ENCODE assay signal across 16 cellular contexts in the genomic region with DNA sequence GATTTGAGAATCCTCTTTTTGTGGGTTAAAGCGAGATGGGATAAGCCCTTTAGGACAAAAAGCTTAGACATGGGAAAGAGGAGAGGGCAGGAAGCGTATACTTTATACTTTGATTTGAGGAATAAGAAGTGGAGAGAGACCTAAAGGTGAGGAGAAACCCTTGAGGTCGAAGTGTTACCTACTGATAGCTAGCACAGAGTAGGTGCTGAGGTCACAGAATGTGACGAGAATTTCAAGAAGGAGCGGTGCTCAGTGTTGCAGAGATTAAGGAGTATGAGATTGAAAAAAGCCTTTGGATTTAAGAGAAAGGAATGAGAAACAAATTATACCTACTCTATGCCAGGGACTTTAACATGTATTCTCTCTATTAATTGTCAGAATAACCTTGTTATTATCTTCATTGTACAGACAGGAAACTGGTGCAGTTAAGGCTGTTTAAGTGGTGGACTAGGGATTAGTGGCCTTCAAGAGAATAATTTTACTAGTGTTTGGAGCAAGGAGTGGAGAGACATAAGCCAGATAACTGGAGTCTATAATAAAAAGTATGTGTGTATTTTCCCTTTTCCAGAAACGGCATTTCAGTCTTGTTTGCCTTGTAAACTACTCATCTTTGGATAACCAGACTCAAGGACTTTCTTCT. TPM values are rescaled to one million over a fixed set of nuclear protein-coding genes. Genes with fewer than 3 reads are reported as not detected.
A peak's percentile ranks its signal among the peaks of the same experiment; 100 is the strongest.
DNase-seq lines count a peak whose midpoint lies in the region; ATAC-seq, FAIRE-seq and TF ChIP-seq lines count a peak whose summit lies in the region.
"Had no signal": no experiment of that assay in that cellular context is flagged by ENCODE, and none has a peak within 500 bp of the region (broad histone marks: within the 10 kb centered on the region; RNA-seq: fewer than 3 reads in every experiment).

No MANE protein-coding gene starts in this region.

- no peaks in the 10 kb centered on the region for H3K9me2 ChIP-seq in Loucy (replicated peaks; ENCODE audit: low read depth, low read length)

- ATAC-seq in psoas muscle (no peak), HG02610 (IDR thresholded peaks at IDR 0.05; ENCODE audit: unreplicated experiment) (no peak), GM19324 (IDR thresholded peaks at IDR 0.05; ENCODE audit: low FRiP score, unreplicated experiment) (no peak)
- ATAC-seq: A549, body of pancreas had no signal

- peaks cover 78% of the 10 kb centered on the region for H3K4me1 Mint-ChIP-seq in activated CD4-positive, alpha-beta memory T cell treated with anti-CD3 and anti-CD28 coated beads for 36 hours (ENCODE audit: low read depth)
- H3K4me1 Mint-ChIP-seq in activated CD4-positive, alpha-beta memory T cell treated with anti-CD3 and anti-CD28 coated beads, Interleukin-2, amount 10 ng/mL, durations not matched to agents 7 days and 5 days = peaks cover 54% of the 10 kb centered on the region
- H3K4me1 Mint-ChIP-seq in type B pancreatic cell (ENCODE audit: unreplicated experiment) = peaks cover 16% of the 10 kb centered on the region

- H3K4me2 ChIP-seq in Loucy (ENCODE audit: low read depth, low read length, poor library complexity, severe bottlenecking) (peak overlapping the region; percentile 75), endothelial cell of umbilical vein (ENCODE audit: insufficient read depth, low read length) (peak overlapping the region; percentile 91)
- H3K4me2 ChIP-seq: A549 had no signal

- H4K20me1 ChIP-seq in Loucy (ENCODE audit: insufficient read depth, low read length, poor library complexity, severe bottlenecking) (peaks cover 95% of the 10 kb centered on the region), endothelial cell of umbilical vein (replicated peaks; ENCODE audit: control insufficient read depth, extremely low read depth, insufficient read depth, low read length) (no peaks in the 10 kb centered on the region)

- H3F3A ChIP-seq in Loucy (ENCODE audit: low read depth) = no peaks in the 10 kb centered on the region

- H3K4me1 ChIP-seq in Loucy (ENCODE audit: insufficient read depth, low read length, poor library complexity, severe bottlenecking) = peaks cover 78% of the 10 kb centered on the region
- H3K4me1 ChIP-seq in endothelial cell of umbilical vein (ENCODE audit: control insufficient read depth, extremely low read depth, insufficient read depth, low read length) = peaks cover 87% of the 10 kb centered on the region
- H3K4me1 ChIP-seq in psoas muscle = peaks cover 93% of the 10 kb centered on the region
- H3K4me1 ChIP-seq: HAP-1 had no signal

- POLR2A ChIA-PET in activated CD4-positive, alpha-beta memory T cell treated with anti-CD3 and anti-CD28 coated beads for 36 hours (lab: Charles Lee) = no interaction called here
- POLR2A ChIA-PET in activated CD4-positive, alpha-beta memory T cell treated with anti-CD3 and anti-CD28 coated beads, Interleukin-2, amount 10 ng/mL, durations not matched to agents 7 days and 5 days (lab: Charles Lee) = no interaction called here
- POLR2A ChIA-PET in endothelial cell of umbilical vein (lab: Charles Lee) = no interaction called here

- H3K9ac ChIP-seq in Loucy (ENCODE audit: low read depth, low read length, poor library complexity, severe bottlenecking) (peak overlapping the region; percentile 41), endothelial cell of umbilical vein (replicated peaks; ENCODE audit: extremely low read depth, insufficient read depth, low read length) (peak overlapping the region; percentile 81)

- 83 to 87% (median 85%) methylated on average over 6 of the region's 6 CpGs for WGBS in psoas muscle, 3 donors

- no peak overlapping the region for H3K4me3 Mint-ChIP-seq in activated CD4-positive, alpha-beta memory T cell treated with anti-CD3 and anti-CD28 coated beads for 36 hours
- no peak overlapping the region for H3K4me3 Mint-ChIP-seq in activated CD4-positive, alpha-beta memory T cell treated with anti-CD3 and anti-CD28 coated beads, Interleukin-2, amount 10 ng/mL, durations not matched to agents 7 days and 5 days
- H3K4me3 Mint-ChIP-seq in type B pancreatic cell = no peak overlapping the region

- no peak for DNase-seq in activated CD4-positive, alpha-beta memory T cell treated with anti-CD3 and anti-CD28 coated beads for 36 hours
- no peak for DNase-seq in activated CD4-positive, alpha-beta memory T cell treated with anti-CD3 and anti-CD28 coated beads, Interleukin-2, amount 10 ng/mL, durations not matched to agents 7 days and 5 days
- DNase-seq in endothelial cell of umbilical vein (ENCODE audit: low read depth, low spot score) (peak; percentile 79), psoas muscle (no peak), type B pancreatic cell (ENCODE audit: extremely low spot score, unreplicated experiment) (no peak)
- DNase-seq: activated CD4-positive, CD25-positive, alpha-beta regulatory T cell treated with anti-CD3 and anti-CD28 coated beads, Interleukin-2, amount 50 U/mL, for 72 hours; body of pancreas; NCI-H1694 treated with DMSO at 0.1 percent for 48 hours; NCI-H524; stimulated activated CD4-positive, alpha-beta T cell treated with anti-CD3 and anti-CD28 coated beads, Interleukin-2, amount 100 ng/mL, for 48 hours had no signal

- TF ChIP-seq POLR2A in endothelial cell of umbilical vein (IDR thresholded peaks at IDR 0.05; ENCODE audit: low read depth, low read length) = no peak

- H3K27ac ChIP-seq in endothelial cell of umbilical vein (ENCODE audit: insufficient read depth, low read depth, low read length) = peak overlapping the region; percentile 97
- H3K27ac ChIP-seq in psoas muscle = peak overlapping the region; percentile 50
- H3K27ac ChIP-seq: A549, body of pancreas had no signal

- H3K9me3 Mint-ChIP-seq in activated CD4-positive, alpha-beta memory T cell treated with anti-CD3 and anti-CD28 coated beads for 36 hours = no peaks in the 10 kb centered on the region
- no peaks in the 10 kb centered on the region for H3K9me3 Mint-ChIP-seq in activated CD4-positive, alpha-beta memory T cell treated with anti-CD3 and anti-CD28 coated beads, Interleukin-2, amount 10 ng/mL, durations not matched to agents 7 days and 5 days
- no peaks in the 10 kb centered on the region for H3K9me3 Mint-ChIP-seq in type B pancreatic cell
- H3K9me3 Mint-ChIP-seq: activated T-helper 1 cell treated with anti-CD3 and anti-CD28 coated beads, Interleukin-12 subunit alpha, Interleukin-12 subunit beta, Interleukin-2, Interleukin-4 antibody, amounts not matched to agents 30 ng/mL and 10 ng/mL and 1 ng/mL, durations not matched to agents 14 hours and 24 hours and 36 hours had no signal

- CTCF ChIA-PET in activated CD4-positive, alpha-beta memory T cell treated with anti-CD3 and anti-CD28 coated beads for 36 hours (lab: Charles Lee) = no interaction called here
- CTCF ChIA-PET in activated CD4-positive, alpha-beta memory T cell treated with anti-CD3 and anti-CD28 coated beads, Interleukin-2, amount 10 ng/mL, durations not matched to agents 7 days and 5 days (lab: Charles Lee) = interaction anchor here (1.6 kb wide), 1 partner anchor 59 kb away, joined by 5 read pairs; no protein-coding TSS in a partner anchor
- CTCF ChIA-PET in endothelial cell of umbilical vein (lab: Charles Lee) = interaction anchor here (1.1 kb wide), 1 partner anchor 19 kb away, joined by 3 read pairs; no protein-coding TSS in a partner anchor

- H3K9me3 ChIP-seq in Loucy (ENCODE audit: insufficient read depth, low read depth, low read length) (no peaks in the 10 kb centered on the region), endothelial cell of umbilical vein (replicated peaks; ENCODE audit: control insufficient read depth, insufficient read depth, low read length) (no peaks in the 10 kb centered on the region), psoas muscle (no peaks in the 10 kb centered on the region)
- H3K9me3 ChIP-seq: A549, body of pancreas, HAP-1 had no signal

- no peaks in the 10 kb centered on the region for H3K27me3 Mint-ChIP-seq in activated CD4-positive, alpha-beta memory T cell treated with anti-CD3 and anti-CD28 coated beads for 36 hours
- H3K27me3 Mint-ChIP-seq in activated CD4-positive, alpha-beta memory T cell treated with anti-CD3 and anti-CD28 coated beads, Interleukin-2, amount 10 ng/mL, durations not matched to agents 7 days and 5 days = no peaks in the 10 kb centered on the region
- H3K27me3 Mint-ChIP-seq in type B pancreatic cell = no peaks in the 10 kb centered on the region

- H3K79me2 ChIP-seq in Loucy (ENCODE audit: insufficient read depth, low read length) = peaks cover 100% of the 10 kb centered on the region
- peaks cover 93% of the 10 kb centered on the region for H3K79me2 ChIP-seq in endothelial cell of umbilical vein (ENCODE audit: control insufficient read depth, insufficient read depth, low read length)

- no peak for TF ChIP-seq CTCF in Loucy (conservative IDR thresholded peaks at IDR 0.05; ENCODE audit: low read length)
- TF ChIP-seq CTCF in endothelial cell of umbilical vein (IDR thresholded peaks at IDR 0.05; ENCODE audit: extremely low read depth in 1 of 2, insufficient read depth in 1 of 2, low read depth in 1 of 2, low read length in 2 of 2) = no peak
- TF ChIP-seq CTCF in psoas muscle (IDR thresholded peaks at IDR 0.05) = no peak
- no peak for TF ChIP-seq CTCF in type B pancreatic cell (conservative IDR thresholded peaks at IDR 0.05)

- H3K36me3 ChIP-seq in Loucy (ENCODE audit: insufficient read depth, low read length) (no peaks in the 10 kb centered on the region), endothelial cell of umbilical vein (ENCODE audit: control insufficient read depth in 2 of 2, extremely low read depth in 1 of 2, insufficient read depth in 2 of 2, low read length in 2 of 2) (peaks cover 0 to 3% of the 10 kb centered on the region in 2 experiments), psoas muscle (ENCODE audit: insufficient read depth in 1 of 2, low read depth in 1 of 2) (no peaks in the 10 kb centered on the region)
- H3K36me3 ChIP-seq: HAP-1 had no signal

- peak overlapping the region; percentile 48 for H3K27ac Mint-ChIP-seq in activated CD4-positive, alpha-beta memory T cell treated with anti-CD3 and anti-CD28 coated beads for 36 hours
- H3K27ac Mint-ChIP-seq in activated CD4-positive, alpha-beta memory T cell treated with anti-CD3 and anti-CD28 coated beads, Interleukin-2, amount 10 ng/mL, durations not matched to agents 7 days and 5 days = no peak overlapping the region
- no peak overlapping the region for H3K27ac Mint-ChIP-seq in type B pancreatic cell

- intact Hi-C loops in activated CD4-positive, alpha-beta memory T cell treated with anti-CD3 and anti-CD28 coated beads for 36 hours (cut with micrococcal nuclease) = no loop called here
- intact Hi-C loops in endothelial cell of umbilical vein (cut with micrococcal nuclease) (loop anchor here (1.0 to 5.0 kb wide), 4 partner anchors 9 to 654 kb away; a partner anchor contains a TSS), psoas muscle (cut with DNase I) (no loop called here)

- H3K4me3 ChIP-seq in Loucy (ENCODE audit: low read length, poor library complexity, severe bottlenecking) (peak overlapping the region; percentile 63), endothelial cell of umbilical vein (replicated peaks in 1 of 3; ENCODE audit: insufficient read depth in 1 of 3, low read depth in 1 of 3, low read length in 3 of 3) (peak overlapping the region in 1 of 3 experiments; percentile 32), psoas muscle (peak overlapping the region; percentile 24)
- H3K4me3 ChIP-seq: A549, body of pancreas, HAP-1 had no signal

- H3K36me3 Mint-ChIP-seq in activated CD4-positive, alpha-beta memory T cell treated with anti-CD3 and anti-CD28 coated beads for 36 hours = peaks cover 10% of the 10 kb centered on the region
- peaks cover 27% of the 10 kb centered on the region for H3K36me3 Mint-ChIP-seq in activated CD4-positive, alpha-beta memory T cell treated with anti-CD3 and anti-CD28 coated beads, Interleukin-2, amount 10 ng/mL, durations not matched to agents 7 days and 5 days (ENCODE audit: low read depth)
- H3K36me3 Mint-ChIP-seq in type B pancreatic cell = peaks cover 9% of the 10 kb centered on the region

- no peaks in the 10 kb centered on the region for H3K27me3 ChIP-seq in Loucy (ENCODE audit: insufficient read depth, low read length, poor library complexity, severe bottlenecking)
- H3K27me3 ChIP-seq in endothelial cell of umbilical vein (ENCODE audit: control insufficient read depth in 2 of 2, insufficient read depth in 2 of 2, low read length in 2 of 2) = no peaks in the 10 kb centered on the region
- H3K27me3 ChIP-seq in psoas muscle (ENCODE audit: insufficient read depth in 3 of 3, low read length in 2 of 3) = no peaks in the 10 kb centered on the region
- H3K27me3 ChIP-seq: body of pancreas had no signal

- dilution Hi-C loops in endothelial cell of umbilical vein (cut with MboI; ENCODE audit: extremely low pct_ligation_motif_present, low sequenced_read_pairs) = no loop called here

- BruUV-seq in endothelial cell of umbilical vein (replicated peaks; lab: Mats Ljungman, UMichigan) = no TSS peak

- H2AFZ ChIP-seq in Loucy (ENCODE audit: low read length) = no peak overlapping the region
- no peak overlapping the region for H2AFZ ChIP-seq in endothelial cell of umbilical vein (ENCODE audit: low read depth, low read length)

- no peak for FAIRE-seq in endothelial cell of umbilical vein (lab: Jason Lieb, UNC)
- FAIRE-seq: A549 had no signal

- H3K9me1 ChIP-seq in endothelial cell of umbilical vein (replicated peaks; ENCODE audit: control insufficient read depth, extremely low read depth, insufficient read depth, low read length) = no peaks in the 10 kb centered on the region

RNA-seq across cellular contexts. Expression of a gene that starts 8.8 kb away (rescaled TPM):
- 100 to 1,000 TPM; 163 to 176 TPM for total RNA-seq in activated CD4-positive, alpha-beta memory T cell treated with anti-CD3 and anti-CD28 coated beads for 36 hours
- total RNA-seq in activated CD4-positive, alpha-beta memory T cell treated with anti-CD3 and anti-CD28 coated beads, Interleukin-2, amount 10 ng/mL, durations not matched to agents 7 days and 5 days = 100 to 1,000 TPM; 152 to 155 TPM
- total RNA-seq in endothelial cell of umbilical vein (343 and 347 TPM in 2 replicates), psoas muscle (100 to 1,000 TPM; 152 to 271 (median 232) TPM), type B pancreatic cell (ENCODE audit: low replicate concordance) (167 and 182 TPM in 2 replicates)
- polyA plus RNA-seq in endothelial cell of umbilical vein (35.4 and 48.1 TPM in 2 replicates), psoas muscle (100 to 1,000 TPM in 2 of 3 donors, 10 to 100 TPM in 1; 83.0 to 144 (median 120) TPM)
- 102 and 116 TPM in 2 replicates for polyA plus RNA-seq in endothelial cell of umbilical vein (2011; cell fraction: cytosol; rRNA removed)
- polyA plus RNA-seq in endothelial cell of umbilical vein (2011; cell fraction: nucleus; rRNA removed) = 83.3 and 105 TPM in 2 replicates
- 180 and 216 TPM in 2 replicates for polyA plus RNA-seq in endothelial cell of umbilical vein (2012)
- 93.1 and 99.7 TPM in 2 replicates for polyA minus RNA-seq in endothelial cell of umbilical vein
- polyA minus RNA-seq in endothelial cell of umbilical vein (2011; cell fraction: cytosol; rRNA and poly(A)+ RNA removed) = 29.8 TPM
- 176 and 237 TPM in 2 replicates for polyA minus RNA-seq in endothelial cell of umbilical vein (2011; cell fraction: nucleus; rRNA and poly(A)+ RNA removed)
